7 cellular contexts compared by ENCODE assay signal in genomic region chr9:83062653-83063527, GRCh38. TPM values are rescaled to one million over a fixed set of nuclear protein-coding genes. Genes with fewer than 3 reads are reported as not detected.
DNase-seq lines count a peak whose midpoint lies in the region; ATAC-seq, FAIRE-seq and TF ChIP-seq lines count a peak whose summit lies in the region.

RASEF (minus strand) TSS chr9:83063142; CDS start chr9:83062867, 275 bp downstream.

- no peak for TF ChIP-seq CTCF in right atrium auricular region (IDR thresholded peaks at IDR 0.05)

- ATAC-seq in GM19452 (IDR thresholded peaks at IDR 0.05; ENCODE audit: unreplicated experiment) (no peak), HG02840 (IDR thresholded peaks at IDR 0.05; ENCODE audit: low FRiP score, unreplicated experiment) (no peak)

- H3K9me3 ChIP-seq in HUES48 (ENCODE audit: control insufficient read depth, insufficient read depth, low read length) (no peaks in the 10 kb centered on the region), right atrium auricular region (peaks cover 0 to 7% of the 10 kb centered on the region in 2 donors)

- H3K27me3 ChIP-seq in HUES48 (ENCODE audit: control insufficient read depth, insufficient read depth, low read length) = peaks cover 60% of the 10 kb centered on the region
- peaks cover 7 to 12% of the 10 kb centered on the region in 2 donors for H3K27me3 ChIP-seq in right atrium auricular region

- no peaks in the 10 kb centered on the region for H3K36me3 ChIP-seq in HUES48 (ENCODE audit: control insufficient read depth, insufficient read depth, low read length)
- no peaks in the 10 kb centered on the region for H3K36me3 ChIP-seq in right atrium auricular region

- H3K4me3 ChIP-seq in HUES48 (ENCODE audit: low read depth, low read length) = peak within 1 kb of the TSS; percentile 65
- peak within 1 kb of the TSS; percentile 7 to 46 for H3K4me3 ChIP-seq in right atrium auricular region
- peak within 1 kb of the TSS; percentile 19 to 57 (median 38) for H3K4me3 ChIP-seq in skin epidermis

- FAIRE-seq in RCC 7860 (lab: Jason Lieb, UNC) = no peak

- H3K4me1 ChIP-seq in HUES48 (ENCODE audit: control insufficient read depth, insufficient read depth, low read length) (peaks cover 11% of the 10 kb centered on the region), right atrium auricular region (peaks cover 0 to 19% of the 10 kb centered on the region in 2 donors)

- H3K27ac ChIP-seq in HUES48 (ENCODE audit: low read depth, low read length) = no peak within 1 kb of the TSS
- no peak within 1 kb of the TSS for H3K27ac ChIP-seq in right atrium auricular region
- peak within 1 kb of the TSS in 13 of 21 experiments; percentile 38 to 82 (median 67) for H3K27ac ChIP-seq in skin epidermis

- DNase-seq in RCC 7860 (ENCODE audit: low spot score) (peak; percentile 41), right atrium auricular region (ENCODE audit: low spot score) (no peak), hepatic stellate cell (ENCODE audit: low spot score) (no peak)

- peak within 1 kb of the TSS; percentile 42; the same call in 1 of the 2 replicates for H3K9ac ChIP-seq in HUES48 (ENCODE audit: low read depth, low read length)

RNA-seq across cellular contexts. Expression of gene RASEF, which starts in this region (rescaled TPM):
- total RNA-seq in right atrium auricular region = under 1 TPM in 1 of 2 donors, not detected in 1; 0.16 TPM

Comparison
In these comparisons a context has a peak if more than half of its experiments do, and no peak if none do; other contexts are left out.
1. H3K27ac ChIP-seq: peak in skin epidermis (13 of 21); none in HUES48 (single experiment) and right atrium auricular region (0 of 2).
2. Peak in every context shown above with its lines, with median percentiles within 50 percentile points of each other: H3K4me3 ChIP-seq.